Comparison of ENCODE assay signal across 8 cellular contexts in genomic region chr9:129617167-129617566, GRCh38. TPM values are rescaled to one million over a fixed set of nuclear protein-coding genes. Genes with fewer than 3 reads are reported as not detected.
A peak's percentile ranks its signal among the peaks of the same experiment; 100 is the strongest.
DNase-seq lines count a peak whose midpoint lies in the region; ATAC-seq and TF ChIP-seq lines count a peak whose summit lies in the region.

No MANE protein-coding gene starts in this region.

- TF ChIP-seq CTCF in A673 (conservative IDR thresholded peaks at IDR 0.05; ENCODE audit: low read depth, low read length), result peak; percentile 71
- peak; percentile 56 for TF ChIP-seq CTCF in GM06990 (IDR thresholded peaks at IDR 0.05; ENCODE audit: insufficient read depth, low read length, poor library complexity, severe bottlenecking)
- peak; percentile 59 for TF ChIP-seq CTCF in fibroblast of pulmonary artery (IDR thresholded peaks at IDR 0.05; ENCODE audit: low read length, missing control alignments)
- no peak for TF ChIP-seq CTCF in body of pancreas (IDR thresholded peaks at IDR 0.05)
- TF ChIP-seq CTCF in right atrium auricular region (IDR thresholded peaks at IDR 0.05), result peak in 1 of 2 donors; percentile 30

- intact Hi-C loops in A673 (cut with micrococcal nuclease; ENCODE audit: unreplicated experiment) (no loop called here), body of pancreas (cut with DNase I) (no loop called here)

- POLR2A ChIA-PET in A673 (lab: Charles Lee; ENCODE audit: low non-redundant PET), result no interaction called here

- H3K4me1 ChIP-seq in A673 (ENCODE audit: insufficient read depth, low read length, poor library complexity, severe bottlenecking) (peaks cover 20% of the 10 kb centered on the region), body of pancreas (peaks cover 11% of the 10 kb centered on the region), right atrium auricular region (peaks cover 0 to 11% of the 10 kb centered on the region in 2 donors)

- H3K27me3 ChIP-seq in A673 (replicated peaks; ENCODE audit: insufficient read depth, low read depth, low read length, poor library complexity) (no peaks in the 10 kb centered on the region), GM06990 (replicated peaks; ENCODE audit: control insufficient read depth, insufficient read depth, low read length) (no peaks in the 10 kb centered on the region; the same call in 1 of the 2 replicates), body of pancreas (peaks cover 0 to 10% of the 10 kb centered on the region in 2 donors), right atrium auricular region (no peaks in the 10 kb centered on the region)

- H3K4me3 ChIP-seq in A673 (ENCODE audit: low read depth, low read length, poor library complexity, severe bottlenecking) (no peak overlapping the region), GM06990 (replicated peaks; ENCODE audit: low read depth, low read length) (no peak overlapping the region), fibroblast of pulmonary artery (replicated peaks; ENCODE audit: low read depth, low read length) (no peak overlapping the region), body of pancreas (no peak overlapping the region), right atrium auricular region (no peak overlapping the region)

- WGBS in body of pancreas, 2 donors, result 0 to 7% methylated on average over 1 of the region's 1 CpG

- no peak for ATAC-seq in body of pancreas

- CTCF ChIA-PET in A673 (lab: Charles Lee), result interaction anchor here (0.6 to 1.0 kb wide), 2 partner anchors 367 to 486 kb away, joined by 3 to 5 read pairs; no protein-coding TSS in a partner anchor

- no TSS peak for BruUV-seq in A673 (replicated peaks; lab: Mats Ljungman, UMichigan)

- DNase-seq in A673 (ENCODE audit: low spot score) (peak; percentile 66), GM06990 (ENCODE audit: extremely low read depth, insufficient read length) (no peak), RKO (ENCODE audit: low spot score) (peak; percentile 56), fibroblast of pulmonary artery (ENCODE audit: low read depth) (peak; percentile 55), body of pancreas (no peak), putamen (ENCODE audit: low spot score) (no peak), right atrium auricular region (ENCODE audit: low spot score) (no peak)
- DNase-seq in effector CD4-positive, alpha-beta T cell, result no peak

- H3K9me3 ChIP-seq in A673 (ENCODE audit: low read depth, low read length, poor library complexity, severe bottlenecking) (no peaks in the 10 kb centered on the region), body of pancreas (no peaks in the 10 kb centered on the region), right atrium auricular region (no peaks in the 10 kb centered on the region)

- no peak for TF ChIP-seq POLR2A in body of pancreas (IDR thresholded peaks at IDR 0.05)

- H3K27ac ChIP-seq in A673 (ENCODE audit: low read depth, low read length, poor library complexity, severe bottlenecking) (no peak overlapping the region), body of pancreas (no peak overlapping the region), right atrium auricular region (no peak overlapping the region)

- H3K36me3 ChIP-seq in A673 (ENCODE audit: insufficient read depth, low read length, poor library complexity, severe bottlenecking), result no peaks in the 10 kb centered on the region
- H3K36me3 ChIP-seq in GM06990 (ENCODE audit: control insufficient read depth, insufficient read depth, low read length), result no peaks in the 10 kb centered on the region
- no peaks in the 10 kb centered on the region for H3K36me3 ChIP-seq in body of pancreas (replicated peaks in 1 of 2; ENCODE audit: insufficient read depth in 1 of 2, low read depth in 2 of 2)
- no peaks in the 10 kb centered on the region for H3K36me3 ChIP-seq in right atrium auricular region

RNA-seq across cellular contexts. Expression of gene C9orf50, which starts 3.7 kb away (rescaled TPM):
- total RNA-seq in A673 (2021) (0.28 TPM in 1 of 2 replicates, not detected in the other), body of pancreas (not detected), right atrium auricular region (not detected)

RNA-seq across cellular contexts. Expression of gene NTMT1, which starts 8.8 kb away (rescaled TPM):
- total RNA-seq in A673 (2021) (82.8 and 87.1 TPM in 2 replicates), body of pancreas (10 to 100 TPM; 11.2 to 14.5 TPM), right atrium auricular region (10 to 100 TPM; 33.7 to 36.0 TPM)

RNA-seq across cellular contexts. Expression of gene ASB6, which starts 24.8 kb away (rescaled TPM):
- 30.4 and 36.5 TPM in 2 replicates for total RNA-seq in A673 (2021)
- total RNA-seq in body of pancreas, result 10 to 100 TPM; 12.7 to 14.5 TPM
- total RNA-seq in right atrium auricular region, result 10 to 100 TPM; 10.2 to 12.6 TPM

RNA-seq across cellular contexts. Expression of gene PRRX2, which starts 48.3 kb away (rescaled TPM):
- 12.7 and 16.6 TPM in 2 replicates for total RNA-seq in A673 (2021)
- total RNA-seq in body of pancreas, result 1 to 10 TPM in 1 of 2 donors, not detected in 1; 1.0 TPM
- total RNA-seq in right atrium auricular region, result 1 to 10 TPM; 1.1 to 6.9 TPM

Comparison
In these comparisons a context has a peak if more than half of its experiments do, and no peak if none do; other contexts are left out.
1. DNase-seq: peak in A673 (single experiment), RKO (single experiment) and fibroblast of pulmonary artery (single experiment); none in GM06990 (single experiment), body of pancreas (0 of 4), effector CD4-positive, alpha-beta T cell (single experiment), putamen (single experiment) and right atrium auricular region (single experiment).
2. CTCF ChIP-seq: peak in A673 (single experiment), GM06990 (single experiment) and fibroblast of pulmonary artery (single experiment); none in body of pancreas (0 of 7).